23 cellular contexts compared by ENCODE assay signal in genomic region chr1:59377350-59377904, GRCh38.
"Had no signal": no experiment of that assay in that cellular context is flagged by ENCODE, and none has a peak within 500 bp of the region (broad histone marks: within the 10 kb centered on the region; RNA-seq: fewer than 3 reads in every experiment).

No MANE protein-coding gene starts in this region.

- DNase-seq: activated CD4-positive, alpha-beta T cell treated with anti-CD3 and anti-CD28 coated beads for 4 hours; activated CD4-positive, alpha-beta T cell treated with anti-CD3 and anti-CD28 coated beads, Interleukin-2, amount 50 U/mL, for 48 hours; activated CD4-positive, CD25-positive, alpha-beta regulatory T cell; activated gamma-delta T cell; activated naive CD4-positive, alpha-beta T cell treated with anti-CD3 and anti-CD28 coated beads, Interleukin-2, amount 10 ng/mL, durations not matched to agents 7 days and 5 days; amniotic stem cell; body of pancreas; central memory CD4-positive, alpha-beta T cell; Karpas-422; MM.1S; NCI-H1105; NCI-H1436; NCI-H187; NCI-H2081; NCI-H446; NCI-H524; T-cell; T-helper 2 cell; T1000 had no signal

- H3K9me3 ChIP-seq: ascending aorta, body of pancreas had no signal

- H3K27ac Mint-ChIP-seq: activated naive CD4-positive, alpha-beta T cell treated with anti-CD3 and anti-CD28 coated beads, Interleukin-2, amount 10 ng/mL, durations not matched to agents 7 days and 5 days; T-cell had no signal

- H3K27me3 Mint-ChIP-seq: activated naive CD4-positive, alpha-beta T cell treated with anti-CD3 and anti-CD28 coated beads, Interleukin-2, amount 10 ng/mL, durations not matched to agents 7 days and 5 days; T-cell had no signal

- ATAC-seq: body of pancreas, K562, T-cell had no signal

- H3K4me3 Mint-ChIP-seq: activated naive CD4-positive, alpha-beta T cell treated with anti-CD3 and anti-CD28 coated beads, Interleukin-2, amount 10 ng/mL, durations not matched to agents 7 days and 5 days; T-cell had no signal

- H3K4me1 Mint-ChIP-seq: activated naive CD4-positive, alpha-beta T cell treated with anti-CD3 and anti-CD28 coated beads, Interleukin-2, amount 10 ng/mL, durations not matched to agents 7 days and 5 days; T-cell had no signal

- H3K27me3 ChIP-seq: ascending aorta, body of pancreas had no signal

- H3K27ac ChIP-seq: ascending aorta, body of pancreas, SK-N-MC, VCaP had no signal

- H3K9me3 Mint-ChIP-seq: T-cell had no signal

- H3K36me3 ChIP-seq: ascending aorta had no signal

- H3K4me1 ChIP-seq: ascending aorta had no signal

- H3K4me3 ChIP-seq: ascending aorta, body of pancreas, K562, SK-N-MC had no signal
